In genomic region chr22:33569547-33569946, GRCh38 we compare ENCODE assay signal across 22 cellular contexts.
A peak's percentile ranks its signal among the peaks of the same experiment; 100 is the strongest.
DNase-seq lines count a peak whose midpoint lies in the region; ATAC-seq, FAIRE-seq and TF ChIP-seq lines count a peak whose summit lies in the region.
"Had no signal": no experiment of that assay in that cellular context is flagged by ENCODE, and none has a peak within 500 bp of the region (broad histone marks: within the 10 kb centered on the region; RNA-seq: fewer than 3 reads in every experiment).

No MANE protein-coding gene starts in this region.

- H3K9me3 ChIP-seq in heart right ventricle (no peaks in the 10 kb centered on the region), kidney (ENCODE audit: control insufficient read depth in 1 of 2, low read length in 2 of 2) (no peaks in the 10 kb centered on the region), HepG2 (ENCODE audit: low read length) (no peaks in the 10 kb centered on the region)
- H3K9me3 ChIP-seq in effector memory CD4-positive, alpha-beta T cell (ENCODE audit: control insufficient read depth, low read length) = no peaks in the 10 kb centered on the region
- H3K9me3 ChIP-seq: right atrium auricular region, SJSA1 had no signal

- H3K36me3 ChIP-seq in heart right ventricle (no peaks in the 10 kb centered on the region), kidney (ENCODE audit: control insufficient read depth in 1 of 2, insufficient read depth in 2 of 2, low read length in 2 of 2) (no peaks in the 10 kb centered on the region), HepG2 (replicated peaks in 1 of 2; ENCODE audit: control insufficient read depth in 1 of 2, insufficient read depth in 2 of 2, low read length in 2 of 2) (no peaks in the 10 kb centered on the region)
- no peaks in the 10 kb centered on the region for H3K36me3 ChIP-seq in effector memory CD4-positive, alpha-beta T cell (ENCODE audit: control insufficient read depth, insufficient read depth, low read length)
- H3K36me3 ChIP-seq: right atrium auricular region, SJSA1 had no signal

- no TSS peak for BruUV-seq in HepG2 (replicated peaks; lab: Mats Ljungman, UMichigan)

- peak overlapping the region in 6 of 10 donors; percentile 0 to 68 (median 51) for H3K27ac ChIP-seq in heart right ventricle
- peak overlapping the region; percentile 33 to 71 for H3K27ac ChIP-seq in kidney (ENCODE audit: low read depth in 2 of 2, low read length in 2 of 2)
- no peak overlapping the region for H3K27ac ChIP-seq in effector memory CD4-positive, alpha-beta T cell (ENCODE audit: insufficient read depth, low read length, poor library complexity, severe bottlenecking)
- no peak overlapping the region for H3K27ac ChIP-seq in HepG2 (ENCODE audit: extremely low read length, insufficient read depth, low read length)
- H3K27ac ChIP-seq: C4-2B, right atrium auricular region, SJSA1 had no signal

- POLR2A ChIA-PET in HepG2 (lab: Yijun Ruan, JAX) = interaction anchor here (1.3 kb wide), 1 partner anchor 29 kb away, joined by 3 read pairs; no protein-coding TSS in a partner anchor

- CTCF ChIA-PET in HepG2 (lab: Yijun Ruan, JAX; ENCODE audit: low intra/inter-chr PET ratio, low total read pairs) = no interaction called here

- TF ChIP-seq EP300 in HepG2 (IDR thresholded peaks at IDR 0.05; ENCODE audit: low read depth in 2 of 2, low read length in 2 of 2) (no peak), HepG2 (CRISPR knock-in tag; IDR thresholded peaks at IDR 0.05; ENCODE audit: borderline replicate concordance) (no peak)

- no peak overlapping the region for H3K4me3 ChIP-seq in heart right ventricle
- H3K4me3 ChIP-seq in kidney (ENCODE audit: low read length in 2 of 2) = peak overlapping the region in 1 of 2 donors; percentile 17
- no peak overlapping the region for H3K4me3 ChIP-seq in effector memory CD4-positive, alpha-beta T cell (ENCODE audit: insufficient read depth, low read depth, low read length, poor library complexity, severe bottlenecking)
- no peak overlapping the region for H3K4me3 ChIP-seq in HepG2 (replicated peaks in 1 of 3; ENCODE audit: insufficient read depth in 1 of 3, low read depth in 2 of 3, low read length in 3 of 3)
- H3K4me3 ChIP-seq: right atrium auricular region, SJSA1 had no signal

- FAIRE-seq in kidney (lab: Jason Lieb, UNC) (no peak), HepG2 (lab: Jason Lieb, UNC) (no peak)
- FAIRE-seq: A204.1 had no signal

- H3K4me2 ChIP-seq in HepG2 (ENCODE audit: low read depth, low read length) = no peak overlapping the region

- no peak overlapping the region for H2AFZ ChIP-seq in HepG2 (ENCODE audit: low read length)

- ATAC-seq in heart right ventricle = no peak
- ATAC-seq in HepG2 = no peak
- ATAC-seq: activated CD8-positive, alpha-beta memory T cell treated with anti-CD3 and anti-CD28 coated beads, Interleukin-2, amount 10 ng/mL, durations not matched to agents 7 days and 5 days; stimulated activated effector memory CD8-positive, alpha-beta T cell treated with anti-CD3 and anti-CD28 coated beads, Interleukin-12 subunit alpha, Interleukin-12 subunit beta, amount 100 ng/mL, for 72 hours had no signal

- intact Hi-C loops in heart right ventricle (cut with DNase I) = loop anchor here in 2 of 10 donors (5.0 kb wide), 2 partner anchors 42 to 47 kb away; no protein-coding TSS in a partner anchor
- intact Hi-C loops in cardiac septum (cut with DNase I) = no loop called here
- intact Hi-C loops in kidney (cut with DNase I) = no loop called here
- intact Hi-C loops in HepG2 (cut with micrococcal nuclease; ENCODE audit: unreplicated experiment) = no loop called here

- DNase-seq in heart right ventricle (no peak), cardiac septum (ENCODE audit: low spot score) (no peak), SK-MEL-5 (ENCODE audit: low read depth, low spot score) (peak; percentile 31), kidney (no peak), DMS53 treated with DMSO at 0.1 percent for 48 hours (lab: John Stamatoyannopoulos, UW; ENCODE audit: unreplicated experiment) (no peak), NCI-H1694 treated with DMSO at 0.1 percent for 48 hours (lab: John Stamatoyannopoulos, UW) (no peak), HepG2 (ENCODE audit: low spot score) (no peak)
- no peak for DNase-seq in effector memory CD4-positive, alpha-beta T cell
- DNase-seq: activated CD4-positive, alpha-beta T cell treated with anti-CD3 and anti-CD28 coated beads for 1 hour; activated CD8-positive, alpha-beta memory T cell treated with anti-CD3 and anti-CD28 coated beads, Interleukin-2, amount 10 ng/mL, durations not matched to agents 7 days and 5 days; activated effector memory CD4-positive, alpha-beta T cell treated with Interleukin-2 at 50 U/mL for 16 hours; amniotic stem cell; effector CD4-positive, alpha-beta T cell; midbrain; NCI-H146; NCI-H446 treated with DMSO at 0.1 percent for 48 hours; stimulated activated CD4-positive, alpha-beta T cell treated with anti-CD3 and anti-CD28 coated beads, Interleukin-15, amount 100 ng/mL, for 24 hours had no signal

- no peak for TF ChIP-seq POLR2A in HepG2 (IDR thresholded peaks at IDR 0.05; ENCODE audit: insufficient read depth in 1 of 2, low read depth in 2 of 2, low read length in 2 of 2)

- in situ Hi-C loops in SK-MEL-5 (cut with HindIII; ENCODE audit: low pct_unique_long_range_greater_than_20kb, low sequenced_read_pairs) = no loop called here
- in situ Hi-C loops in HepG2 (cut with HindIII; ENCODE audit: extremely low pct_ligation_motif_present, low pct_unique_long_range_greater_than_20kb) = no loop called here

- H3K9ac ChIP-seq in kidney (ENCODE audit: low read length in 2 of 2) (no peak overlapping the region), HepG2 (ENCODE audit: insufficient read depth, low read depth, low read length) (no peak overlapping the region)

- TF ChIP-seq CTCF in heart right ventricle (IDR thresholded peaks at IDR 0.05) (no peak), kidney (IDR thresholded peaks at IDR 0.05; ENCODE audit: borderline replicate concordance, extremely low read depth, insufficient read depth) (no peak), HepG2 (CRISPR knock-in tag; IDR thresholded peaks at IDR 0.05) (no peak)

- H3K79me2 ChIP-seq in HepG2 (ENCODE audit: insufficient read depth, low read length) = peaks cover 2% of the 10 kb centered on the region

- H3K4me1 ChIP-seq in heart right ventricle = peaks cover 3 to 45% (median 22%) of the 10 kb centered on the region in 9 donors
- H3K4me1 ChIP-seq in kidney (ENCODE audit: control insufficient read depth in 1 of 2, insufficient read depth in 1 of 2, low read depth in 1 of 2, low read length in 2 of 2) = peaks cover 21 to 28% of the 10 kb centered on the region in 2 donors
- H3K4me1 ChIP-seq in effector memory CD4-positive, alpha-beta T cell (ENCODE audit: control insufficient read depth, insufficient read depth, low read length, poor library complexity, severe bottlenecking) = no peaks in the 10 kb centered on the region
- peaks cover 71% of the 10 kb centered on the region for H3K4me1 ChIP-seq in HepG2 (ENCODE audit: insufficient read depth, low read length)
- H3K4me1 ChIP-seq: right atrium auricular region, SJSA1 had no signal

- TF ChIP-seq RAD21 in HepG2 (CRISPR knock-in tag; IDR thresholded peaks at IDR 0.05) = no peak

- H4K20me1 ChIP-seq in HepG2 (ENCODE audit: insufficient read depth, low read length) = no peaks in the 10 kb centered on the region

- H3K27me3 ChIP-seq in heart right ventricle (no peaks in the 10 kb centered on the region), HepG2 (ENCODE audit: control insufficient read depth in 1 of 2, insufficient read depth in 2 of 2, low read length in 2 of 2) (no peaks in the 10 kb centered on the region)
- H3K27me3 ChIP-seq in effector memory CD4-positive, alpha-beta T cell (replicated peaks; ENCODE audit: control insufficient read depth, insufficient read depth, low read length, poor library complexity, severe bottlenecking) = no peaks in the 10 kb centered on the region
- H3K27me3 ChIP-seq: right atrium auricular region, SJSA1 had no signal

- 21 to 42% methylated on average over 3 of the region's 3 CpGs for WGBS in heart right ventricle, 2 donors
- WGBS in HepG2 (ENCODE audit: low lambda C conversion rate) = 63% methylated on average over 3 of the region's 3 CpGs

TF ChIP-seq in HepG2, 621 proteins besides CTCF, POLR2A, EP300 and RAD21 (continues in another document):
- TF ChIP-seq RBFOX2 (IDR thresholded peaks at IDR 0.05; ENCODE audit: low read depth, low read length) = no peak
- no peak for TF ChIP-seq ZXDC (CRISPR knock-in tag; IDR thresholded peaks at IDR 0.05)
- TF ChIP-seq ATF1 (CRISPR knock-in tag; IDR thresholded peaks at IDR 0.05) = no peak
- TF ChIP-seq ZNF354B (CRISPR knock-in tag; IDR thresholded peaks at IDR 0.05) = no peak
- no peak for TF ChIP-seq GLMP (CRISPR knock-in tag; IDR thresholded peaks at IDR 0.05; ENCODE audit: borderline replicate concordance)
- no peak for TF ChIP-seq U2AF2 (IDR thresholded peaks at IDR 0.05; ENCODE audit: low read depth, low read length)
- no peak for TF ChIP-seq MATR3 (CRISPR knock-in tag; IDR thresholded peaks at IDR 0.05)
- TF ChIP-seq NR1H2 (CRISPR knock-in tag; IDR thresholded peaks at IDR 0.05; ENCODE audit: borderline replicate concordance, low read depth) = no peak

Comparison
In these comparisons a context has a peak if more than half of its experiments do, and no peak if none do; other contexts are left out.
1. H3K27ac ChIP-seq: peak in heart right ventricle (6 of 10) and kidney (2 of 2); none in effector memory CD4-positive, alpha-beta T cell (single experiment) and HepG2 (single experiment).